29 cellular contexts compared by ENCODE assay signal in the genomic region with DNA sequence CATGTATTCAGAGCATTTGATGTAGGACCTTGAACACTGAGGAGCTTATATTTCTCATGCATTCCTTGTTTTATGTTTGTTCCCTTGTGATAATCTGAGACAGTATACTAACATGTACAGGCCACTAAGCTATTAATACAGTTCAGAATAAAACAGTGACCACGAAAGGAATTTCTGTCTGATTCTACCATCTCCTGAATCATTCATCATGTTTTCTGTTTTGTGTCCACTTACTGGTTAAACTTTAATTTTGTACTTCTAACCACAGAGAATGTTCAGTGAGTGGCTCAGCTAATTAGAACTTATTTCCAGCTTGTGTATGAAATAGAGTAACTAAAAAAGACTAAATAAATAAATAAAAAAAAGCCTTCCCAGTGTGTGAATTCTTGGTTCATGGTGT.
"Had no signal": no experiment of that assay in that cellular context is flagged by ENCODE, and none has a peak within 500 bp of the region (broad histone marks: within the 10 kb centered on the region; RNA-seq: fewer than 3 reads in every experiment).

No MANE protein-coding gene starts in this region.

- ATAC-seq: activated CD8-positive, alpha-beta T cell treated with anti-CD3 and anti-CD28 coated beads, Interleukin-2, amount 10 ng/mL, durations not matched to agents 7 days and 5 days; Panc1; WTC11 had no signal

- H3K27ac ChIP-seq: adrenal gland, brain microvascular endothelial cell, cardiac muscle cell, SJCRH30 had no signal

- H3K9me3 ChIP-seq: adrenal gland, MG63, SJCRH30 had no signal

- H3K36me3 ChIP-seq: adrenal gland, brain microvascular endothelial cell, cardiac muscle cell, MG63, SJCRH30 had no signal

- H3K27me3 ChIP-seq: adrenal gland, brain microvascular endothelial cell, cardiac muscle cell, MG63, SJCRH30 had no signal

- H3K4me1 ChIP-seq: adrenal gland, SJCRH30 had no signal

- H3K4me3 ChIP-seq: adrenal gland, cardiac muscle cell, MG63, SJCRH30 had no signal

- DNase-seq: activated CD4-positive, alpha-beta T cell treated with anti-CD3 and anti-CD28 coated beads for 48 hours; activated CD4-positive, alpha-beta T cell treated with anti-CD3 and anti-CD28 coated beads, Interleukin-2, amount 50 U/mL, for 4 hours; activated CD4-positive, CD25-positive, alpha-beta regulatory T cell treated with anti-CD3 and anti-CD28 coated beads, Interleukin-2, amount 50 U/mL, for 72 hours; activated CD8-positive, alpha-beta memory T cell treated with anti-CD3 and anti-CD28 coated beads, Interleukin-2, amount 50 U/mL, for 48 hours; activated CD8-positive, alpha-beta T cell treated with anti-CD3 and anti-CD28 coated beads, Interleukin-2, amount 10 ng/mL, durations not matched to agents 7 days and 5 days; activated naive CD4-positive, alpha-beta T cell treated with anti-CD3 and anti-CD28 coated beads, Interleukin-2, amount 50 U/mL, for 16 hours; activated naive CD8-positive, alpha-beta T cell treated with anti-CD3 and anti-CD28 coated beads, Interleukin-2, amount 10 ng/mL, durations not matched to agents 7 days and 5 days; activated T-cell treated with anti-CD3 and anti-CD28 coated beads, Interleukin-2, amount 50 U/mL, for 1 hour; adrenal gland; aorta; brain microvascular endothelial cell; cerebellar nuclear complex; MG63; MV-4-11; NCI-H1092 treated with DMSO at 0.1 percent for 48 hours; NCI-H1417 treated with DMSO at 0.1 percent for 48 hours; NCI-H1694; NCI-H2029 treated with DMSO at 0.1 percent for 48 hours; NCI-H345; NCI-H510A; NCI-H69; NK-92 treated with Interleukin-12 subunit alpha and Interleukin-12 subunit beta, amount 100 ng/mL, for 24 hours; OCI-M1; Right ventricle myocardium superior; RPMI8226; SJCRH30 had no signal
